In genomic region chr17:7179317-7180254, GRCh38 we compare ENCODE assay signal across 11 cellular contexts. TPM values are rescaled to one million over a fixed set of nuclear protein-coding genes. Genes with fewer than 3 reads are reported as not detected.
DNase-seq lines count a peak whose midpoint lies in the region; ATAC-seq lines count a peak whose summit lies in the region.
"Had no signal": no experiment of that assay in that cellular context is flagged by ENCODE, and none has a peak within 500 bp of the region (broad histone marks: within the 10 kb centered on the region; RNA-seq: fewer than 3 reads in every experiment).

TSS of gene ASGR1 (minus strand) at chr17:7179370. CDS start at chr17:7178563, 807 bp downstream.

- ATAC-seq in activated CD8-positive, alpha-beta memory T cell treated with anti-CD3 and anti-CD28 coated beads, Interleukin-2, amount 10 ng/mL, durations not matched to agents 7 days and 5 days, result no peak
- no peak for ATAC-seq in activated naive CD8-positive, alpha-beta T cell treated with anti-CD3 and anti-CD28 coated beads, Interleukin-2, amount 10 ng/mL, durations not matched to agents 7 days and 5 days (ENCODE audit: low read depth)

- no peak within 1 kb of the TSS for H3K27ac ChIP-seq in iPS-20b (ENCODE audit: low read length)

- H3K9me3 ChIP-seq in iPS-20b (ENCODE audit: insufficient read depth, low read depth, low read length), result no peaks in the 10 kb centered on the region
- no peaks in the 10 kb centered on the region for H3K9me3 ChIP-seq in skeletal muscle satellite cell (replicated peaks; ENCODE audit: low read length)

- CTCF ChIA-PET in activated CD8-positive, alpha-beta memory T cell treated with anti-CD3 and anti-CD28 coated beads, Interleukin-2, amount 10 ng/mL, durations not matched to agents 7 days and 5 days (lab: Charles Lee), result interaction anchor here (2.5 to 3.6 kb wide), 3 partner anchors 43 to 135 kb away, joined by 12 to 41 read pairs (median 35); partner anchors contain the start of gene SLC16A11

- no peaks in the 10 kb centered on the region for H3K36me3 ChIP-seq in iPS-20b (ENCODE audit: insufficient read depth, low read depth, low read length)
- no peaks in the 10 kb centered on the region for H3K36me3 ChIP-seq in skeletal muscle satellite cell (ENCODE audit: insufficient read depth, low read length)

- H3K4me1 ChIP-seq in iPS-20b (ENCODE audit: insufficient read depth, low read length) (no peaks in the 10 kb centered on the region), skeletal muscle satellite cell (ENCODE audit: control insufficient read depth, insufficient read depth, low read length) (peaks cover 13% of the 10 kb centered on the region)

- H3K9me3 Mint-ChIP-seq in activated CD8-positive, alpha-beta memory T cell treated with anti-CD3 and anti-CD28 coated beads, Interleukin-2, amount 10 ng/mL, durations not matched to agents 7 days and 5 days (ENCODE audit: low read depth), result no peaks in the 10 kb centered on the region
- no peaks in the 10 kb centered on the region for H3K9me3 Mint-ChIP-seq in activated naive CD8-positive, alpha-beta T cell treated with anti-CD3 and anti-CD28 coated beads, Interleukin-2, amount 10 ng/mL, durations not matched to agents 7 days and 5 days
- H3K9me3 Mint-ChIP-seq: activated B cell treated with CpG ODN at 0.5 μM for 24 hours had no signal

- POLR2A ChIA-PET in activated naive CD8-positive, alpha-beta T cell treated with anti-CD3 and anti-CD28 coated beads, Interleukin-2, amount 10 ng/mL, durations not matched to agents 7 days and 5 days (lab: Charles Lee), result interaction anchor here (0.6 kb wide), 1 partner anchor 12 kb away, joined by 5 read pairs; no protein-coding TSS in a partner anchor

- H3K4me3 Mint-ChIP-seq in activated CD8-positive, alpha-beta memory T cell treated with anti-CD3 and anti-CD28 coated beads, Interleukin-2, amount 10 ng/mL, durations not matched to agents 7 days and 5 days, result peak within 1 kb of the TSS; percentile 53
- H3K4me3 Mint-ChIP-seq in activated naive CD8-positive, alpha-beta T cell treated with anti-CD3 and anti-CD28 coated beads, Interleukin-2, amount 10 ng/mL, durations not matched to agents 7 days and 5 days, result peak within 1 kb of the TSS; percentile 74

- H3K4me3 ChIP-seq in iPS-20b (ENCODE audit: low read length) (peak within 1 kb of the TSS; percentile 84), skeletal muscle satellite cell (ENCODE audit: low read length) (peak within 1 kb of the TSS; percentile 72)

- peak within 1 kb of the TSS; percentile 97 for H3K4me2 ChIP-seq in skeletal muscle satellite cell (ENCODE audit: low read length)

- peaks cover 9% of the 10 kb centered on the region for H3K4me1 Mint-ChIP-seq in activated CD8-positive, alpha-beta memory T cell treated with anti-CD3 and anti-CD28 coated beads, Interleukin-2, amount 10 ng/mL, durations not matched to agents 7 days and 5 days
- H3K4me1 Mint-ChIP-seq in activated naive CD8-positive, alpha-beta T cell treated with anti-CD3 and anti-CD28 coated beads, Interleukin-2, amount 10 ng/mL, durations not matched to agents 7 days and 5 days, result peaks cover 8% of the 10 kb centered on the region

- H3K27ac Mint-ChIP-seq in activated CD8-positive, alpha-beta memory T cell treated with anti-CD3 and anti-CD28 coated beads, Interleukin-2, amount 10 ng/mL, durations not matched to agents 7 days and 5 days, result no peak within 1 kb of the TSS
- H3K27ac Mint-ChIP-seq in activated naive CD8-positive, alpha-beta T cell treated with anti-CD3 and anti-CD28 coated beads, Interleukin-2, amount 10 ng/mL, durations not matched to agents 7 days and 5 days, result no peak within 1 kb of the TSS
- H3K27ac Mint-ChIP-seq: activated B cell treated with CpG ODN at 0.5 μM for 24 hours had no signal

- no peaks in the 10 kb centered on the region for H3K36me3 Mint-ChIP-seq in activated CD8-positive, alpha-beta memory T cell treated with anti-CD3 and anti-CD28 coated beads, Interleukin-2, amount 10 ng/mL, durations not matched to agents 7 days and 5 days
- H3K36me3 Mint-ChIP-seq in activated naive CD8-positive, alpha-beta T cell treated with anti-CD3 and anti-CD28 coated beads, Interleukin-2, amount 10 ng/mL, durations not matched to agents 7 days and 5 days, result no peaks in the 10 kb centered on the region

- peaks cover 10% of the 10 kb centered on the region for H3K27me3 Mint-ChIP-seq in activated CD8-positive, alpha-beta memory T cell treated with anti-CD3 and anti-CD28 coated beads, Interleukin-2, amount 10 ng/mL, durations not matched to agents 7 days and 5 days
- peaks cover 12% of the 10 kb centered on the region for H3K27me3 Mint-ChIP-seq in activated naive CD8-positive, alpha-beta T cell treated with anti-CD3 and anti-CD28 coated beads, Interleukin-2, amount 10 ng/mL, durations not matched to agents 7 days and 5 days

- H3K27me3 ChIP-seq in iPS-20b (ENCODE audit: insufficient read depth, low read length), result peaks cover 37% of the 10 kb centered on the region
- peaks cover 2% of the 10 kb centered on the region for H3K27me3 ChIP-seq in skeletal muscle satellite cell (ENCODE audit: control insufficient read depth, insufficient read depth, low read length)

- H3K9ac ChIP-seq in iPS-20b (ENCODE audit: low read depth, low read length) (peak within 1 kb of the TSS; percentile 83; the same call in 1 of the 2 replicates), skeletal muscle satellite cell (ENCODE audit: low read depth, low read length) (no peak within 1 kb of the TSS)

- no peak for DNase-seq in activated CD8-positive, alpha-beta memory T cell treated with anti-CD3 and anti-CD28 coated beads, Interleukin-2, amount 10 ng/mL, durations not matched to agents 7 days and 5 days
- DNase-seq in activated CD8-positive, alpha-beta memory T cell treated with anti-CD3 and anti-CD28 coated beads, Interleukin-2, amount 50 U/mL, for 48 hours, result no peak
- no peak for DNase-seq in activated naive CD8-positive, alpha-beta T cell treated with anti-CD3 and anti-CD28 coated beads, Interleukin-2, amount 10 ng/mL, durations not matched to agents 7 days and 5 days
- DNase-seq in ecto neural progenitor cell (ENCODE audit: low spot score) (no peak), NCI-H345 (lab: John Stamatoyannopoulos, UW) (no peak), T-helper 1 cell (no peak)
- DNase-seq: activated B cell treated with CpG ODN at 0.5 μM for 24 hours, amygdala had no signal

RNA-seq across cellular contexts. Expression of gene ASGR1, which starts in this region (rescaled TPM):
- under 1 TPM; 0.35 to 0.38 TPM for total RNA-seq in activated CD8-positive, alpha-beta memory T cell treated with anti-CD3 and anti-CD28 coated beads, Interleukin-2, amount 10 ng/mL, durations not matched to agents 7 days and 5 days
- 1 to 10 TPM; 1.1 to 1.5 TPM for total RNA-seq in activated naive CD8-positive, alpha-beta T cell treated with anti-CD3 and anti-CD28 coated beads, Interleukin-2, amount 10 ng/mL, durations not matched to agents 7 days and 5 days
- total RNA-seq in skeletal muscle satellite cell (2012; rRNA removed), result 0.51 and 0.87 TPM in 2 replicates
- total RNA-seq: activated B cell treated with CpG ODN at 0.5 μM for 24 hours, M059J had no signal
